11 cellular contexts compared by ENCODE assay signal in the genomic region with DNA sequence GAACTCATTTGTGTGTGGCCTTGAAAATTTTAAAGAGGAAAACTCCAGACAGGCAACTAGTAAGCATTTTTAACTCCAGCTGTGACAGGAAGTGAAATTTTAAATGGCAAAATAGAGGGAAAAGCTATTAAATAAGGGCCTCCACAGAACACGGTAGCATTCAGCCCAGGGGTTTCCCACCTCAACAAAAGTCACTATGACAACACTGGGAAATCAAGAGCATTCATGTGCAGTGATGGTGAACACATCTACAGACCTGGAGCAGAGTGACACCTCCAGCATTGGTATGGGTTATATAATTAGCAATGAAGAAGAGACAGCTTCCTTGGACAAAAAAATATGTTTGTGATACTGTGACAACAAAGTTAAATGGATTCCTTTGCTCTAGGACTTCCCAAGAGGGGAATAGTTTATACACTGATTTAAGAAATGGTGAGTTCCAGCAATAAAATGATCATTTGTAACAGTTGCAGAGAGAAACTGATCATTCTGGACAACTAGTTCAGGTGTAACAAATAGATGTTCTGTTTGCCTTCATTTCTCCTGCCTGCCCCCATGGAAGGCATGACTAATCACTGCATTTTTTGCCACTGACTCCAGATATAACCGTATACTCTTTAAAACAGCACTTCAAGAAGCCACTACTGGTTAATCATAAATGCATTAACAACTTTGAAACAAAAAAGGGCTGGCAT.
DNase-seq lines count a peak whose midpoint lies in the region; ATAC-seq and TF ChIP-seq lines count a peak whose summit lies in the region.
"Had no signal": no experiment of that assay in that cellular context is flagged by ENCODE, and none has a peak within 500 bp of the region (broad histone marks: within the 10 kb centered on the region; RNA-seq: fewer than 3 reads in every experiment).

No MANE protein-coding gene starts in this region.

- H3K4me1 Mint-ChIP-seq in memory B cell = peaks cover 7% of the 10 kb centered on the region
- H3K4me1 Mint-ChIP-seq in CD8-positive, alpha-beta T cell (ENCODE audit: low read depth) = peaks cover 21% of the 10 kb centered on the region

- no peak overlapping the region for H3K4me3 Mint-ChIP-seq in memory B cell
- no peak overlapping the region for H3K4me3 Mint-ChIP-seq in CD8-positive, alpha-beta T cell

- H3K9me3 ChIP-seq in CD8-positive, alpha-beta T cell (ENCODE audit: low read length) = no peaks in the 10 kb centered on the region
- H3K9me3 ChIP-seq: Peyer's patch had no signal

- H3K27me3 Mint-ChIP-seq in memory B cell = peaks cover 1% of the 10 kb centered on the region
- H3K27me3 Mint-ChIP-seq in CD8-positive, alpha-beta T cell (ENCODE audit: low read depth) = no peaks in the 10 kb centered on the region

- H3K4me1 ChIP-seq in CD8-positive, alpha-beta T cell (ENCODE audit: insufficient read depth, low read length) = no peaks in the 10 kb centered on the region

- POLR2A ChIA-PET in CD8-positive, alpha-beta T cell (lab: Charles Lee) = interaction anchor here (1.3 kb wide), 1 partner anchor 12 kb away, joined by 5 read pairs; no protein-coding TSS in a partner anchor

- H3K27ac ChIP-seq in CD8-positive, alpha-beta T cell (ENCODE audit: low read depth, low read length) = no peak overlapping the region
- H3K27ac ChIP-seq: Peyer's patch had no signal

- no peak overlapping the region for H3K4me3 ChIP-seq in CD8-positive, alpha-beta T cell (ENCODE audit: low read depth, low read length)
- H3K4me3 ChIP-seq: Peyer's patch had no signal

- intact Hi-C loops in CD8-positive, alpha-beta T cell (cut with DNase I, micrococcal nuclease) = loop anchor here (5.0 to 10.0 kb wide), 3 partner anchors 39 to 366 kb away; no protein-coding TSS in a partner anchor

- no peaks in the 10 kb centered on the region for H3K27me3 ChIP-seq in CD8-positive, alpha-beta T cell (ENCODE audit: insufficient read depth, low read length)
- H3K27me3 ChIP-seq: Peyer's patch had no signal

- no peak for TF ChIP-seq CTCF in CD8-positive, alpha-beta T cell (IDR thresholded peaks at IDR 0.05)

- peak overlapping the region; percentile 69 for H3K27ac Mint-ChIP-seq in memory B cell
- no peak overlapping the region for H3K27ac Mint-ChIP-seq in CD8-positive, alpha-beta T cell

- ATAC-seq in HG02884 (IDR thresholded peaks at IDR 0.05; ENCODE audit: unreplicated experiment) = peak; percentile 80
- ATAC-seq in SK-N-SH treated with all-trans-retinoic acid at 6 μM for 48 hours = peak; percentile 70
- peak; percentile 60 for ATAC-seq in memory B cell (ENCODE audit: low read depth)
- ATAC-seq in CD8-positive, alpha-beta T cell = no peak
- ATAC-seq in GM21381 (IDR thresholded peaks at IDR 0.05; ENCODE audit: unreplicated experiment) = no peak

- H3K36me3 ChIP-seq in CD8-positive, alpha-beta T cell (ENCODE audit: insufficient read depth, low read length) = no peaks in the 10 kb centered on the region
- H3K36me3 ChIP-seq: Peyer's patch had no signal

- H3K9me3 Mint-ChIP-seq in memory B cell = no peaks in the 10 kb centered on the region
- H3K9me3 Mint-ChIP-seq in CD8-positive, alpha-beta T cell = no peaks in the 10 kb centered on the region

- H3K36me3 Mint-ChIP-seq in memory B cell = no peaks in the 10 kb centered on the region
- no peaks in the 10 kb centered on the region for H3K36me3 Mint-ChIP-seq in CD8-positive, alpha-beta T cell

- DNase-seq in ELR (ENCODE audit: low read depth) = peak; percentile 79
- no peak for DNase-seq in memory B cell (ENCODE audit: low spot score in 2 of 2)
- no peak for DNase-seq in CD8-positive, alpha-beta T cell
- DNase-seq in NCI-H524 treated with DMSO at 0.1 percent for 48 hours (lab: John Stamatoyannopoulos, UW) = no peak
- DNase-seq in nucleus accumbens (lab: John Stamatoyannopoulos, UW) = no peak
- DNase-seq: activated CD4-positive, alpha-beta T cell treated with anti-CD3 and anti-CD28 coated beads for 1 hour; GDM1; Peyer's patch had no signal

- CTCF ChIA-PET in CD8-positive, alpha-beta T cell (lab: Charles Lee) = interaction anchor here (1.4 to 1.7 kb wide), 2 partner anchors 10 to 265 kb away, joined by 6 read pairs; no protein-coding TSS in a partner anchor

TF ChIP-seq in SK-N-SH treated with all-trans-retinoic acid at 6 μM for 48 hours, 23 proteins besides CTCF, POLR2A, EP300 and RAD21:
- no peak for TF ChIP-seq OSR1 (CRISPR knock-in tag; IDR thresholded peaks at IDR 0.05)
- TF ChIP-seq TSHZ2 (CRISPR knock-in tag; IDR thresholded peaks at IDR 0.05) = no peak
- TF ChIP-seq ZNF565 (CRISPR knock-in tag; conservative IDR thresholded peaks at IDR 0.05; ENCODE audit: low read depth) = no peak
- TF ChIP-seq ZC3H10 (CRISPR knock-in tag; IDR thresholded peaks at IDR 0.05) = no peak
- no peak for TF ChIP-seq BACH2 (CRISPR knock-in tag; IDR thresholded peaks at IDR 0.05; ENCODE audit: borderline replicate concordance)
- no peak for TF ChIP-seq PPARA (CRISPR knock-in tag; IDR thresholded peaks at IDR 0.05; ENCODE audit: borderline replicate concordance)
- TF ChIP-seq TCF4 (CRISPR knock-in tag; IDR thresholded peaks at IDR 0.05; ENCODE audit: borderline replicate concordance) = no peak
- TF ChIP-seq CSDC2 (CRISPR knock-in tag; IDR thresholded peaks at IDR 0.05) = no peak
- TF ChIP-seq ISL1 (CRISPR knock-in tag; IDR thresholded peaks at IDR 0.05) = no peak
- no peak for TF ChIP-seq ESRRG (CRISPR knock-in tag; IDR thresholded peaks at IDR 0.05)
- TF ChIP-seq CREB5 (CRISPR knock-in tag; IDR thresholded peaks at IDR 0.05; ENCODE audit: low read depth) = no peak
- no peak for TF ChIP-seq TOX (CRISPR knock-in tag; IDR thresholded peaks at IDR 0.05; ENCODE audit: borderline replicate concordance)
- no peak for TF ChIP-seq ZFP3 (CRISPR knock-in tag; IDR thresholded peaks at IDR 0.05)
- TF ChIP-seq ZFP30 (CRISPR knock-in tag; IDR thresholded peaks at IDR 0.05) = no peak

Comparison
In these comparisons a context has a peak if more than half of its experiments do, and no peak if none do; other contexts are left out.
1. ATAC-seq: peak in HG02884 (single experiment), SK-N-SH treated with all-trans-retinoic acid at 6 μM for 48 hours (single experiment) and memory B cell (single experiment); none in CD8-positive, alpha-beta T cell (single experiment) and GM21381 (single experiment).